ENCODE assay signal across 12 cellular contexts in the genomic region with DNA sequence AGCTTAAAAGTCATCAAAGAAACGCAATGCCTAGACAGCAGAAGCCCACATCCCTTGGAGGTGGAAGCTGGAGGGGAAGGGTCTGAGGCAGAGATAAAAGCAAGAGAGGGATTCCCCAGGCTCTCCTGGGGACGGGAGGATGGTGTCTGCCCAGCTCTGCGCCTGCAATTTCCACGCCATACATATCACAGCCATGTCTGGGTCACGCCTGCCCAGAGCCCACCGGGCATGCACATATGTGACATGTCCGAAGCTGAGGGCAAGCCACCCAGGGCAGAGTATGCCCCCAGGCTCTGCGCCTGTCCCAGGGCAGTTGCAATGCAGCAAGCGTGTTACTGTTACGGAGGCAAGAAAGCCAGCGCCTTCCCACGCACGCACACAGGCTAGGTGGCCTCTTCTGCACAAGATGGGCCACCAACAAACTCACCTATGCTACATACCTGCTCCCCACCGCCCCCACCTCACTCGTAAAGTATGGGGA. TPM values are rescaled to one million over a fixed set of nuclear protein-coding genes. Genes with fewer than 3 reads are reported as not detected.
DNase-seq lines count a peak whose midpoint lies in the region; ATAC-seq and TF ChIP-seq lines count a peak whose summit lies in the region.
"Had no signal": no experiment of that assay in that cellular context is flagged by ENCODE, and none has a peak within 500 bp of the region (broad histone marks: within the 10 kb centered on the region; RNA-seq: fewer than 3 reads in every experiment).

No MANE protein-coding gene starts in this region.

- ATAC-seq in gastroesophageal sphincter (no peak), GM21576 (IDR thresholded peaks at IDR 0.05; ENCODE audit: unreplicated experiment) (no peak)

- H3K27ac ChIP-seq in gastroesophageal sphincter, result peak overlapping the region in 3 of 4 donors; percentile 75 to 78 (median 77)
- no peak overlapping the region for H3K27ac ChIP-seq in muscle layer of duodenum (ENCODE audit: low read length)
- H3K27ac ChIP-seq in testis, result no peak overlapping the region

- H3K36me3 ChIP-seq in gastroesophageal sphincter (no peaks in the 10 kb centered on the region), muscle layer of duodenum (ENCODE audit: control insufficient read depth in 1 of 2, insufficient read depth in 2 of 2, low read length in 2 of 2) (no peaks in the 10 kb centered on the region), testis (ENCODE audit: low read depth, missing control alignments) (no peaks in the 10 kb centered on the region)

- H3K4me1 ChIP-seq in gastroesophageal sphincter, result peaks cover 0 to 11% (median 0%) of the 10 kb centered on the region in 3 donors
- peaks cover 0 to 8% of the 10 kb centered on the region in 2 donors for H3K4me1 ChIP-seq in muscle layer of duodenum (ENCODE audit: control insufficient read depth in 1 of 2, insufficient read depth in 2 of 2, low read length in 2 of 2)
- no peaks in the 10 kb centered on the region for H3K4me1 ChIP-seq in testis

- in situ Hi-C loops in KBM-7 (cut with MboI; ENCODE audit: low pct_unique_long_range_greater_than_20kb, low sequenced_read_pairs), result no loop called here

- WGBS in gastroesophageal sphincter (ENCODE audit: low coverage in 1 of 2), 2 donors, result 20% methylated on average over 2 of the region's 15 CpGs; no CpG with 5 or more reads in 1 of the 2 donors
- 0 to 17% methylated on average over 1 to 7 of the region's 15 CpGs for WGBS in testis, 2 donors

- H3K27me3 ChIP-seq in gastroesophageal sphincter (no peaks in the 10 kb centered on the region), muscle layer of duodenum (ENCODE audit: low read depth, low read length) (no peaks in the 10 kb centered on the region), testis (no peaks in the 10 kb centered on the region)

- no peak for TF ChIP-seq CTCF in gastroesophageal sphincter (IDR thresholded peaks at IDR 0.05)
- no peak for TF ChIP-seq CTCF in testis (IDR thresholded peaks at IDR 0.05)

- TF ChIP-seq POLR2A in gastroesophageal sphincter (IDR thresholded peaks at IDR 0.05), result no peak
- no peak for TF ChIP-seq POLR2A in testis (IDR thresholded peaks at IDR 0.05)

- DNase-seq in KBM-7 (peak; percentile 16), testis (peak; percentile 22), NCI-H1105 (lab: John Stamatoyannopoulos, UW) (no peak), inferior parietal cortex (ENCODE audit: extremely low spot score) (no peak)
- DNase-seq in activated naive CD4-positive, alpha-beta T cell treated with anti-CD3 and anti-CD28 coated beads, Interleukin-2, amount 50 U/mL, for 16 hours, result no peak
- DNase-seq: DND-41; effector CD4-positive, alpha-beta T cell; NCI-H774 had no signal

- TF ChIP-seq EP300 in gastroesophageal sphincter (IDR thresholded peaks at IDR 0.05), result no peak

- intact Hi-C loops in testis (cut with DNase I; ENCODE audit: low total_unique reads), result no loop called here

- H3K9me3 ChIP-seq in gastroesophageal sphincter (no peaks in the 10 kb centered on the region), muscle layer of duodenum (ENCODE audit: control insufficient read depth in 1 of 2, low read length in 2 of 2) (no peaks in the 10 kb centered on the region), testis (no peaks in the 10 kb centered on the region)

- H3K4me3 ChIP-seq in gastroesophageal sphincter (peak overlapping the region; percentile 62 to 92), muscle layer of duodenum (ENCODE audit: low read depth in 1 of 2, low read length in 2 of 2) (peak overlapping the region; percentile 33 to 69), testis (peak overlapping the region; percentile 49 to 55)

RNA-seq across cellular contexts. Expression of gene FGF13, which starts 1.2 kb away (rescaled TPM):
- total RNA-seq in gastroesophageal sphincter (10 to 100 TPM in 3 of 4 donors, 1 to 10 TPM in 1; 4.7 to 19.3 (median 14.8) TPM), testis (1 to 10 TPM; 3.7 to 6.3 TPM)
- 6.5 TPM for polyA plus RNA-seq in testis (ENCODE audit: insufficient read depth, low read depth, low replicate concordance)
- total RNA-seq: activated T-helper 1 cell treated with anti-CD3 and anti-CD28 coated beads, Interleukin-12 subunit alpha, Interleukin-12 subunit beta, Interleukin-2, Interleukin-4 antibody, amounts not matched to agents 30 ng/mL and 10 ng/mL and 1 ng/mL, durations not matched to agents 14 hours and 24 hours and 36 hours had no signal

Comparison
In these comparisons a context has a peak if more than half of its experiments do, and no peak if none do; other contexts are left out.
1. DNase-seq: peak in KBM-7 (single experiment) and testis (single experiment); none in NCI-H1105 (single experiment), inferior parietal cortex (single experiment) and activated naive CD4-positive, alpha-beta T cell treated with anti-CD3 and anti-CD28 coated beads, Interleukin-2, amount 50 U/mL, for 16 hours (single experiment).
2. H3K27ac ChIP-seq: peak in gastroesophageal sphincter (3 of 4); none in muscle layer of duodenum (single experiment) and testis (0 of 2).
3. Peak in every context shown above with its lines, with median percentiles within 50 percentile points of each other: H3K4me3 ChIP-seq.